Comparison of ENCODE assay signal across 8 cellular contexts in the genomic region with DNA sequence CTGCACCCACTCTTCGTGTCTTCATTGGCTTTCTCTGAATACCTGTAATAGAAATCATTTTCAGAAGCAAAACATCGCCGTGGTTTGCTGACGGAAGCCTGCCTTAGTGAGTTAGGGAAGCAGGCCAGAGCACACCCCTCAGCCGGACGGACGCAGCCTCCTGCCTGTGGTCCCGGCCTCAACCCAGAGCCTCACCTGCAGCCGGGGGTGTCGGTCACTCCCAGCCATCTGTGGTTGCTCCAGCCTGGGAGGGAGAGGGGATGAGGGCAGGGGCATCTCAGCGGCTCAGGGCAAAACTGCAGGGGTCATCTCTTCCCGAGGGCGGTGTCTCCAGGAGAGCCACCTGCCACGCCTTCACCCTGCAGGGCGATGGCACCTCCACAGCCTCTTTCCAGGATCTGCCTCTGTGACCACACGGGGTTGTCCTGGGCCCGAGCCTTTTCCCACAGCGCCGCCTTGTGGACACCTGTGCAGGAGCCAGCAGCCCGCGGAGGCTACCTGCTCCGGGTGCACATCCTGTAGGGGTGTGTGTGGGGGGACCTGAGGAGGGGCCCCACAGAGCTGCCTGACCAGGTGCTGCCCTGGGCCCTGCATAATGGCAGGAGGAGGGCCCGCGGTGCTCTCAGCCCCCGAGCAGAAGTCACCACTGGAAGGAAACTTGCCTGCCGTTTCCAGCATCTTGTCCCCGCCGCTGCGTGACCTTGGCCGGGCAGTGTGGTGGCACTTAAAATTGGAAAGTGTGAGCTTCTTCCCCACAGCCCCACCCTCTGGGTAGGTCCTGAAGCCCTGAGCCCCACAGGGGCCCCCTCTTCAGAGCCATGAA. TPM values are rescaled to one million over a fixed set of nuclear protein-coding genes. Genes with fewer than 3 reads are reported as not detected.
DNase-seq lines count a peak whose midpoint lies in the region; ATAC-seq and TF ChIP-seq lines count a peak whose summit lies in the region.

No MANE protein-coding gene starts in this region.

- intact Hi-C loops in lower leg skin (cut with DNase I; ENCODE audit: low total_unique reads) = loop anchor here (5.0 kb wide), 1 partner anchor 72 kb away; a partner anchor contains a TSS

- DNase-seq in NCI-H2227 (lab: John Stamatoyannopoulos, UW; ENCODE audit: unreplicated experiment) (peak; percentile 64), NCI-H2227 treated with DMSO at 0.1 percent for 48 hours (lab: John Stamatoyannopoulos, UW) (no peak), NCI-H2107 (lab: John Stamatoyannopoulos, UW) (peak; percentile 85), cerebellar cortex (ENCODE audit: low spot score) (peak; percentile 68), lower leg skin (ENCODE audit: low spot score in 2 of 2) (peak; percentile 51 to 96)
- DNase-seq in activated CD4-positive, alpha-beta T cell treated with anti-CD3 and anti-CD28 coated beads for 4 hours = peak; percentile 82 to 89
- DNase-seq in stimulated activated CD4-positive, alpha-beta T cell treated with anti-CD3 and anti-CD28 coated beads, TNF-alpha, amount 100 ng/mL, for 4 hours (ENCODE audit: low read depth in 3 of 3) = peak; percentile 67 to 79 (median 75)

- peak in 1 of 3 donors; percentile 79 for TF ChIP-seq CTCF in lower leg skin (IDR thresholded peaks at IDR 0.05)

- 49 to 54% methylated on average over 20 to 28 of the region's 30 CpGs for WGBS in lower leg skin, 2 donors

- H3K4me3 ChIP-seq in lower leg skin (ENCODE audit: low read depth, poor library complexity, severe bottlenecking) = no peak overlapping the region

- peak; percentile 86 for ATAC-seq in HG02798 (IDR thresholded peaks at IDR 0.05; ENCODE audit: poor library complexity, unreplicated experiment)

- no peak for TF ChIP-seq POLR2A in lower leg skin (IDR thresholded peaks at IDR 0.05)

RNA-seq across cellular contexts. Expression of a gene that starts 21.6 kb away (rescaled TPM):
- total RNA-seq in lower leg skin = 10 to 100 TPM; 43.1 to 87.4 (median 61.3) TPM
